1 cellular context compared by ENCODE assay signal in the genomic region with DNA sequence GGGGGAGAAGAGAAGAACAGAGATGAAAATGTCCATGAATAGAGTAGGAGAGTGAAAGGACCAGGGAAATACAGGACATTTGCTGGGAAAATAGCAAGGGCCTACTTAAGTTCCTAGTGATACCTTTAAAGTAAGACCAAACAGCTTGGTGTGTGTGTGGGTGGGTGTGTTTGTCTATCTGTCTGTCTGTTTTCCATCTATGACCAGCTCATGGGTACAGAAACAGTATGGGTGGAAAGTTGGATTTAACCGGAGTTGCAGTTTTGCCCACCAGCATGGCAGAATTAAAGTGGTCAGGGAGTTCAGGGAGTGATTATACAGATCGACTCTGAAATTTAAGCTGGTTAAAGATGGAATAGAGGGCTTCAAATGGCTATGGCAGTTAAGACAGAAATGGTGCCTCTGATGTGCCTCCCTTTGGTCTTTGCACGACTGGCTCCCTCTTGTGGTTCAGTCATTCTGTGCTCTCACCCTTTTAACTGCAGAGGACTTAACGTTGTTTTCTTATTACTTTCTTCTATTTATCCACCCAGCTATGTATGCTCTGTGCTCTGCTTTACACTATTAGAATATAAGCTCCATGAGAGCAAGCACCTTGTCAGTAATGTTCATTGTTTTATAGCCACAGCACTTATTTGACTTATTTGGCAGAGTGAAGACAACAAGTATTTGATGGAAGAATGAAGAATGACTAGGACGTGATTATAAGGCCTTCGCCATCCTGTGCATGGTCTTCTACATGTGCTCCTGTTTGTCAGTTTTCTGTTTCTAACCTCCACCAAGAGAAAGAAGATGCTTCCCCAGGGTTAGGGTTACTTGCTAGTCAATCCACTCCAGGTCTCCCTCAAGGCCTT.
TF ChIP-seq lines count a peak whose summit lies in the region.

No MANE protein-coding gene starts in this region.

TF ChIP-seq in endothelial cell of umbilical vein, 7 proteins besides CTCF, POLR2A, EP300 and RAD21:
- TF ChIP-seq GATA2 (IDR thresholded peaks at IDR 0.05; ENCODE audit: insufficient read depth, insufficient read length, low read depth, low read length) (no peak), MYC (IDR thresholded peaks at IDR 0.05; ENCODE audit: low read depth, low read length) (no peak), FOS (IDR thresholded peaks at IDR 0.05; ENCODE audit: borderline replicate concordance, insufficient read depth, low read length) (no peak), JUN (IDR thresholded peaks at IDR 0.05; ENCODE audit: borderline replicate concordance, insufficient read depth, insufficient read length, low read depth) (no peak), EZH2 (IDR thresholded peaks at IDR 0.05; ENCODE audit: borderline replicate concordance, low read depth, low read length, severe bottlenecking) (no peak), MAX (IDR thresholded peaks at IDR 0.05; ENCODE audit: insufficient read depth, insufficient read length) (no peak), POLR2AphosphoS5 (IDR thresholded peaks at IDR 0.05; ENCODE audit: insufficient read depth, low read depth, low read length) (no peak)
